Comparison of ENCODE assay signal across 1 cellular context in the genomic region with DNA sequence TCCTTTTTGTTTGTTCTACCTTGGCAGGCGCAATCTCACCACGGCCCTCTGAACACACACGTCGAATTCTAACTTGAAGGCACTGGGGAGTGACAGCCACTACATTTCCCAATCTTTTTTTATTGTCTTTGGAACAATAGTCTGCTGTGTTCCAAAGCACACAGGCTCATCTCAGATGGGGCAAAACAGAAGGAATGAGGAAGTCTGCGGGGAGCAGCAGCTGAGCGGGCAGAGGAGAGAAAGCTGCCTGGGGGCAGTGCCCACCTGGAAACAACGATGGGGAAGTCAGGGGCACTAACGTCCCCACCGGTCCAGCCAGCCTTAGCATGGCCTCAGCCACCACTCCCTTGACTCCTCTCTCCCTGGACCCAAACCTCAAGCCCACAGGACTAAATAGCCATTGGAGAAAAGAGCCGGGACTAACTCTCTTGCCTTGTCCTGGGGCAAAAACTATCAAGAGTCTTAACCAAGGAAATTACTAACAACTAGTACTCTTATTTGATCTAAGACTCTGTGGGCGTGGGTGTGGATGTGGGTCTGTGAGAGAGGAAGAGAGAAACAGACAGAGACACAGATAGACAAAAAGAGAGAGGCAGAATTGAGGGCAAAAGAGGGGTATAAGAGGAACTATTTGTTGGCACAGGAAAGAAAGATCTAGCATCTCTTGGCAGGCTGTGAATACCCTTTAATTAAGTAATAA.
TF ChIP-seq lines count a peak whose summit lies in the region.

No MANE protein-coding gene starts in this region.

TF ChIP-seq in GM12878, 131 proteins besides CTCF, POLR2A, EP300 and RAD21:
- no peak for TF ChIP-seq GABPA (IDR thresholded peaks at IDR 0.05; ENCODE audit: low read depth)
- TF ChIP-seq, protein P1, sequence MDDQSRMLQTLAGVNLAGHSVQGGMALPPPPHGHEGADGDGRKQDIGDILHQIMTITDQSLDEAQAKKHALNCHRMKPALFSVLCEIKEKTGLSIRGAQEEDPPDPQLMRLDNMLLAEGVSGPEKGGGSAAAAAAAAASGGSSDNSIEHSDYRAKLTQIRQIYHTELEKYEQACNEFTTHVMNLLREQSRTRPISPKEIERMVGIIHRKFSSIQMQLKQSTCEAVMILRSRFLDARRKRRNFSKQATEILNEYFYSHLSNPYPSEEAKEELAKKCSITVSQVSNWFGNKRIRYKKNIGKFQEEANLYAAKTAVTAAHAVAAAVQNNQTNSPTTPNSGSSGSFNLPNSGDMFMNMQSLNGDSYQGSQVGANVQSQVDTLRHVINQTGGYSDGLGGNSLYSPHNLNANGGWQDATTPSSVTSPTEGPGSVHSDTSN (IDR thresholded peaks at IDR 0.05; ENCODE audit: insufficient replicate concordance, low read depth, low read length) = no peak
- no peak for TF ChIP-seq TCF7 (IDR thresholded peaks at IDR 0.05; ENCODE audit: borderline replicate concordance)
- no peak for TF ChIP-seq PML (IDR thresholded peaks at IDR 0.05; ENCODE audit: low read length)
- no peak for TF ChIP-seq CHD1 (IDR thresholded peaks at IDR 0.05; ENCODE audit: low read depth, low read length)
- TF ChIP-seq ASH2L (IDR thresholded peaks at IDR 0.05; ENCODE audit: borderline replicate concordance, low read depth) = no peak
- TF ChIP-seq IKZF2 (IDR thresholded peaks at IDR 0.05) = no peak
- no peak for TF ChIP-seq SMC3 (IDR thresholded peaks at IDR 0.05; ENCODE audit: borderline replicate concordance, low read length)
- TF ChIP-seq CBX5 (IDR thresholded peaks at IDR 0.05; ENCODE audit: low read depth) = no peak
- TF ChIP-seq, protein P2, sequence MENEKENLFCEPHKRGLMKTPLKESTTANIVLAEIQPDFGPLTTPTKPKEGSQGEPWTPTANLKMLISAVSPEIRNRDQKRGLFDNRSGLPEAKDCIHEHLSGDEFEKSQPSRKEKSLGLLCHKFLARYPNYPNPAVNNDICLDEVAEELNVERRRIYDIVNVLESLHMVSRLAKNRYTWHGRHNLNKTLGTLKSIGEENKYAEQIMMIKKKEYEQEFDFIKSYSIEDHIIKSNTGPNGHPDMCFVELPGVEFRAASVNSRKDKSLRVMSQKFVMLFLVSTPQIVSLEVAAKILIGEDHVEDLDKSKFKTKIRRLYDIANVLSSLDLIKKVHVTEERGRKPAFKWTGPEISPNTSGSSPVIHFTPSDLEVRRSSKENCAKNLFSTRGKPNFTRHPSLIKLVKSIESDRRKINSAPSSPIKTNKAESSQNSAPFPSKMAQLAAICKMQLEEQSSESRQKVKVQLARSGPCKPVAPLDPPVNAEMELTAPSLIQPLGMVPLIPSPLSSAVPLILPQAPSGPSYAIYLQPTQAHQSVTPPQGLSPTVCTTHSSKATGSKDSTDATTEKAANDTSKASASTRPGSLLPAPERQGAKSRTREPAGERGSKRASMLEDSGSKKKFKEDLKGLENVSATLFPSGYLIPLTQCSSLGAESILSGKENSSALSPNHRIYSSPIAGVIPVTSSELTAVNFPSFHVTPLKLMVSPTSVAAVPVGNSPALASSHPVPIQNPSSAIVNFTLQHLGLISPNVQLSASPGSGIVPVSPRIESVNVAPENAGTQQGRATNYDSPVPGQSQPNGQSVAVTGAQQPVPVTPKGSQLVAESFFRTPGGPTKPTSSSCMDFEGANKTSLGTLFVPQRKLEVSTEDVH (IDR thresholded peaks at IDR 0.05; ENCODE audit: low read depth, partially characterized antibody) = no peak
- no peak for TF ChIP-seq BCL3 (IDR thresholded peaks at IDR 0.05; ENCODE audit: borderline replicate concordance, insufficient read depth, low read depth, low read length, poor library complexity, severe bottlenecking)
- no peak for TF ChIP-seq FOXK2 (IDR thresholded peaks at IDR 0.05)
- TF ChIP-seq KDM1A (IDR thresholded peaks at IDR 0.05; ENCODE audit: borderline replicate concordance) = no peak
- TF ChIP-seq, protein P3, sequence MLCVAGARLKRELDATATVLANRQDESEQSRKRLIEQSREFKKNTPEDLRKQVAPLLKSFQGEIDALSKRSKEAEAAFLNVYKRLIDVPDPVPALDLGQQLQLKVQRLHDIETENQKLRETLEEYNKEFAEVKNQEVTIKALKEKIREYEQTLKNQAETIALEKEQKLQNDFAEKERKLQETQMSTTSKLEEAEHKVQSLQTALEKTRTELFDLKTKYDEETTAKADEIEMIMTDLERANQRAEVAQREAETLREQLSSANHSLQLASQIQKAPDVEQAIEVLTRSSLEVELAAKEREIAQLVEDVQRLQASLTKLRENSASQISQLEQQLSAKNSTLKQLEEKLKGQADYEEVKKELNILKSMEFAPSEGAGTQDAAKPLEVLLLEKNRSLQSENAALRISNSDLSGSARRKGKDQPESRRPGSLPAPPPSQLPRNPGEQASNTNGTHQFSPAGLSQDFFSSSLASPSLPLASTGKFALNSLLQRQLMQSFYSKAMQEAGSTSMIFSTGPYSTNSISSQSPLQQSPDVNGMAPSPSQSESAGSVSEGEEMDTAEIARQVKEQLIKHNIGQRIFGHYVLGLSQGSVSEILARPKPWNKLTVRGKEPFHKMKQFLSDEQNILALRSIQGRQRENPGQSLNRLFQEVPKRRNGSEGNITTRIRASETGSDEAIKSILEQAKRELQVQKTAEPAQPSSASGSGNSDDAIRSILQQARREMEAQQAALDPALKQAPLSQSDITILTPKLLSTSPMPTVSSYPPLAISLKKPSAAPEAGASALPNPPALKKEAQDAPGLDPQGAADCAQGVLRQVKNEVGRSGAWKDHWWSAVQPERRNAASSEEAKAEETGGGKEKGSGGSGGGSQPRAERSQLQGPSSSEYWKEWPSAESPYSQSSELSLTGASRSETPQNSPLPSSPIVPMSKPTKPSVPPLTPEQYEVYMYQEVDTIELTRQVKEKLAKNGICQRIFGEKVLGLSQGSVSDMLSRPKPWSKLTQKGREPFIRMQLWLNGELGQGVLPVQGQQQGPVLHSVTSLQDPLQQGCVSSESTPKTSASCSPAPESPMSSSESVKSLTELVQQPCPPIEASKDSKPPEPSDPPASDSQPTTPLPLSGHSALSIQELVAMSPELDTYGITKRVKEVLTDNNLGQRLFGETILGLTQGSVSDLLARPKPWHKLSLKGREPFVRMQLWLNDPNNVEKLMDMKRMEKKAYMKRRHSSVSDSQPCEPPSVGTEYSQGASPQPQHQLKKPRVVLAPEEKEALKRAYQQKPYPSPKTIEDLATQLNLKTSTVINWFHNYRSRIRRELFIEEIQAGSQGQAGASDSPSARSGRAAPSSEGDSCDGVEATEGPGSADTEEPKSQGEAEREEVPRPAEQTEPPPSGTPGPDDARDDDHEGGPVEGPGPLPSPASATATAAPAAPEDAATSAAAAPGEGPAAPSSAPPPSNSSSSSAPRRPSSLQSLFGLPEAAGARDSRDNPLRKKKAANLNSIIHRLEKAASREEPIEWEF (IDR thresholded peaks at IDR 0.05; ENCODE audit: insufficient replicate concordance, low read depth, low read length) = no peak
- no peak for TF ChIP-seq ZNF384 (IDR thresholded peaks at IDR 0.05; ENCODE audit: borderline replicate concordance, low read depth, low read length)
- no peak for TF ChIP-seq POLR2AphosphoS5 (IDR thresholded peaks at IDR 0.05; ENCODE audit: low read length)
- no peak for TF ChIP-seq HCFC1 (IDR thresholded peaks at IDR 0.05; ENCODE audit: low read length)
